Comparison of ENCODE assay signal across 1 cellular context in the genomic region with DNA sequence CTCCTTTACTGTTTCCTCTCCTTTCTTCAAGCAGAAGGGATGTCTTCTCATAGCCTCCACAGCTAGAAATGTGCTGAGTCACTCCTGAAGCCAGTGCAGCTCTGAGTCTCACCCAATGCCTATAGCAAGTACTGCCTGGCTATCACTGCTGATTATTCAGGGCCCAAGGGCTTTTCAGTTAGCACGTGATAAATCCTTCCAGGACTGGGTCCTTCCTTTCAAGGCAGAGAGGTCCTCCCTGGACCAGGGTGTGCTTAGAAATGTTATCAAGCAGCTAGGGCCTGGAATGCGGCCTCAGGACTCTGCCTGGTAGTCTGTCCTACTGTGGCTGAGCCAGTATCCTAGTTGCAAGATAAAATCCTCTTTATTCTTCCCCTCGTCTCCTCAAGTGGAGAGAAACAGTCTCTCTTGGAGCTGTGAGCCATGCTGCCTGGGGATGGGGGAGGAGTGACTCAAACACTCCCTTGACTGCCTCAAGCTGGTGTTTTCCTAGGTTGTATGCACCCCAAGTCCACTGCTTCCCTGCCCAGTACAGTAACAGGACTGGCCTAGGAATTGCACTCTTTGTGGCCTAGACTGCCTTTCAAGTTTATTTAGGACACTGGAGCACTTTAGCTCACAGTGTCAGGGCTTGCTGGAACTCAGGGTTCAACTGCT.
TF ChIP-seq lines count a peak whose summit lies in the region.

No MANE protein-coding gene starts in this region.

TF ChIP-seq in GM23338, 12 proteins besides CTCF, POLR2A, EP300 and RAD21 (continued from another document):
- no peak for TF ChIP-seq ZNF462 (CRISPR knock-in tag; IDR thresholded peaks at IDR 0.05)
- no peak for TF ChIP-seq EZH2 (IDR thresholded peaks at IDR 0.05; ENCODE audit: low read depth, unreplicated experiment)
- TF ChIP-seq ZNF114 (CRISPR knock-in tag; IDR thresholded peaks at IDR 0.05), result no peak
TF ChIP-seq in GM23338: peak in this region for 0.
